Comparison of ENCODE assay signal across 8 cellular contexts in the genomic region with DNA sequence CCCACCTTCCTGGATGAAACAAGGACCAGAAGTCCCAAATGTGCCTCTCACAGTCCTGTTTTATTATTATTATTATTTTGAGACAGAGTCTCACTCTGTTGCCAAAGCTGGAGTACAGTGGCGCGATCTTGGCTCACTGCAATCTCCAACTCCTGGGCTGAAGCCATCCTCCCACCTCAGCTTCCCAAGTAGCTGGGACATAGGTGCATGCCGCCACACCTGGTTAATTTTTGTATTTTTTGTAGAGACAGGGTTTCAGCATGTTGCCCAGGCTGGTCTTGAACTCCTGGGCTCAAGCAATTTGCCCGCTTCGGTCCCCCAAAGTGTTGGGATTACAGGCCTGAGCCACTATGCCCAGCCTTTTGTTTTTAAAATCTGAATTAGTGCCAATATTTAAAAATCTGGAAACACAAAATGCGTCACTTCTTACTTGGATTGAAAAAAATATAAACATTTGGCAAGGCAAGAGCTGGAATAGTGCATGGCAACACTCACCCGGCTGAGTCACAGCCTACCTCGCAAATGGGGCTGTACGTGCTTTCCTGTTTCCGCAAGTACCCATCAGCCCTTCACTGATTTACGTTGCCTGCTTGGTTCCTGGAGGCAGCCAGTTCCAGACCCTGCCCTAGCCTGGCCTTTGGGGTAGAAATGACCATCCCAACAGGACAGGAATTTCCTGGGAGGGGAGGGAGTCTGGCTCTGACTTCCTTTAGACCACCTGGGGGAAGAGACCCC. TPM values are rescaled to one million over a fixed set of nuclear protein-coding genes. Genes with fewer than 3 reads are reported as not detected.
DNase-seq lines count a peak whose midpoint lies in the region; ATAC-seq and TF ChIP-seq lines count a peak whose summit lies in the region.

No MANE protein-coding gene starts in this region.

- no peaks in the 10 kb centered on the region for H3K9me3 Mint-ChIP-seq in endothelial cell (ENCODE audit: unreplicated experiment)

- peaks cover 9% of the 10 kb centered on the region for H3K27me3 Mint-ChIP-seq in endothelial cell (ENCODE audit: unreplicated experiment)

- H3K4me1 Mint-ChIP-seq in endothelial cell (ENCODE audit: unreplicated experiment) = peaks cover 42% of the 10 kb centered on the region

- no peak overlapping the region for H3K4me3 Mint-ChIP-seq in endothelial cell (ENCODE audit: unreplicated experiment)

- no peak for ATAC-seq in omental fat pad (ENCODE audit: low FRiP score)

- DNase-seq in AG04449 (ENCODE audit: low read depth, low spot score) = peak; percentile 90
- DNase-seq in M059J (ENCODE audit: low read depth) = peak; percentile 99
- DNase-seq in endothelial cell (ENCODE audit: low spot score) = no peak
- peak; percentile 30 for DNase-seq in myocyte (ENCODE audit: low read depth)
- no peak for DNase-seq in MV-4-11 (lab: John Stamatoyannopoulos, UW)
- DNase-seq in T-helper 9 cell = no peak
- no peak for DNase-seq in omental fat pad (ENCODE audit: low spot score)
- DNase-seq in NCI-H82 treated with DMSO at 0.1 percent for 48 hours (lab: John Stamatoyannopoulos, UW; ENCODE audit: unreplicated experiment) = no peak

- H3K27ac Mint-ChIP-seq in endothelial cell (ENCODE audit: unreplicated experiment) = peak overlapping the region; percentile 92

- no peaks in the 10 kb centered on the region for H3K36me3 Mint-ChIP-seq in endothelial cell (ENCODE audit: low read depth, unreplicated experiment)

- no peak overlapping the region for H3K4me3 ChIP-seq in AG04449 (ENCODE audit: low read depth, low read length)

- TF ChIP-seq CTCF in AG04449 (IDR thresholded peaks at IDR 0.05; ENCODE audit: insufficient read depth, low read length, missing control alignments) = no peak
- TF ChIP-seq CTCF in endothelial cell (IDR thresholded peaks at IDR 0.05; ENCODE audit: unreplicated experiment) = no peak
- no peak for TF ChIP-seq CTCF in omental fat pad (IDR thresholded peaks at IDR 0.05)

- CTCF ChIA-PET in AG04449 (lab: Yijun Ruan, JAX) = interaction anchor here (0.7 to 3.9 kb wide), 10 partner anchors 10 to 181 kb away, joined by 3 to 51 read pairs (median 5); no protein-coding TSS in a partner anchor

- POLR2A ChIA-PET in AG04449 (lab: Yijun Ruan, JAX) = interaction anchor here (0.9 kb wide), 1 partner anchor 96 kb away, joined by 3 read pairs; no protein-coding TSS in a partner anchor

RNA-seq across cellular contexts. Expression of a gene that starts 6.3 kb away (rescaled TPM):
- 3.4 and 3.7 TPM in 2 replicates for total RNA-seq in M059J (2014; rRNA removed; shearing (Covaris generic))
- total RNA-seq in endothelial cell (ENCODE audit: unreplicated experiment) = 10.1 TPM
- total RNA-seq in myocyte = 1.8 and 4.0 TPM in 2 replicates
- 2.7 TPM for polyA plus RNA-seq in myocyte (2012)
- total RNA-seq in omental fat pad = 10 to 100 TPM in 2 of 4 donors, 1 to 10 TPM in 2; 7.7 to 18.0 (median 9.8) TPM

RNA-seq across cellular contexts. Expression of a gene that starts 56.6 kb away (rescaled TPM):
- 4.0 and 9.9 TPM in 2 replicates for total RNA-seq in M059J (2014; rRNA removed; shearing (Covaris generic))
- total RNA-seq in endothelial cell (ENCODE audit: unreplicated experiment) (8.4 TPM), myocyte (29.4 and 36.5 TPM in 2 replicates), omental fat pad (1 to 10 TPM; 2.0 to 3.9 (median 2.5) TPM)
- 13.3 TPM for polyA plus RNA-seq in myocyte (2012)

Comparison
In these comparisons a context has a peak if more than half of its experiments do, and no peak if none do; other contexts are left out.
1. DNase-seq: peak in AG04449 (single experiment), M059J (single experiment) and myocyte (single experiment); none in endothelial cell (single experiment), MV-4-11 (single experiment), T-helper 9 cell (single experiment), omental fat pad (single experiment) and NCI-H82 treated with DMSO at 0.1 percent for 48 hours (single experiment).